In genomic region chr11:44067266-44067665, GRCh38 we compare ENCODE assay signal across 1 cellular context.
TF ChIP-seq lines count a peak whose summit lies in the region.

No MANE protein-coding gene starts in this region.

TF ChIP-seq in H1, 55 proteins besides CTCF, POLR2A, EP300 and RAD21:
- TF ChIP-seq SIN3A (conservative IDR thresholded peaks at IDR 0.05 in 1 of 2, IDR thresholded peaks at IDR 0.05 in 1 of 2; ENCODE audit: low read depth in 1 of 2, low read length in 2 of 2) (no peak), NANOG (IDR thresholded peaks at IDR 0.05; ENCODE audit: insufficient read depth, low read depth, low read length, poor library complexity, severe bottlenecking) (no peak), RXRA (IDR thresholded peaks at IDR 0.05; ENCODE audit: insufficient read depth, low read depth, low read length) (no peak)
